In genomic region chr1:164982545-164982944, GRCh38 we compare ENCODE assay signal across 17 cellular contexts.
"Had no signal": no experiment of that assay in that cellular context is flagged by ENCODE, and none has a peak within 500 bp of the region (broad histone marks: within the 10 kb centered on the region; RNA-seq: fewer than 3 reads in every experiment).

No MANE protein-coding gene starts in this region.

- H3K4me1 Mint-ChIP-seq: memory B cell had no signal

- H3K27me3 Mint-ChIP-seq: natural killer cell treated with Interleukin-12 subunit alpha and Interleukin-12 subunit beta and Interleukin-15 and Interleukin-18, amount 100 ng/mL, for 72 hours had no signal

- H3K4me3 ChIP-seq: ascending aorta, gastroesophageal sphincter, left ventricle myocardium inferior, prostate gland, upper lobe of left lung had no signal

- H3K9me3 ChIP-seq: ascending aorta, gastroesophageal sphincter, left ventricle myocardium inferior, prostate gland, upper lobe of left lung had no signal

- DNase-seq: activated CD4-positive, CD25-positive, alpha-beta regulatory T cell treated with anti-CD3 and anti-CD28 coated beads, Interleukin-2, amount 50 U/mL, for 72 hours; activated naive CD4-positive, alpha-beta T cell treated with anti-CD3 and anti-CD28 coated beads for 36 hours; activated T-cell treated with anti-CD3 and anti-CD28 coated beads for 4 hours; erythroblast; left ventricle myocardium inferior; right cardiac atrium; small intestine; stimulated activated CD4-positive, alpha-beta T cell treated with anti-CD3 and anti-CD28 coated beads, Interleukin-4, amount 100 ng/mL, for 4 hours; stimulated activated CD8-positive, alpha-beta memory T cell treated with anti-CD3 and anti-CD28 coated beads, Interleukin-4, amount 100 ng/mL, for 48 hours; stimulated activated naive CD4-positive, alpha-beta T cell treated with Interleukin-2 at 50 U/mL for 16 hours; T-helper 9 cell had no signal

- H3K9me3 Mint-ChIP-seq: activated naive CD4-positive, alpha-beta T cell treated with anti-CD3 and anti-CD28 coated beads for 36 hours; memory B cell; natural killer cell treated with Interleukin-12 subunit alpha and Interleukin-12 subunit beta and Interleukin-15 and Interleukin-18, amount 100 ng/mL, for 72 hours had no signal

- H3K4me1 ChIP-seq: ascending aorta, left ventricle myocardium inferior, prostate gland, upper lobe of left lung had no signal

- H3K27ac ChIP-seq: ascending aorta, gastroesophageal sphincter, left ventricle myocardium inferior, prostate gland, upper lobe of left lung had no signal

- ATAC-seq: gastroesophageal sphincter, right cardiac atrium had no signal

- H3K36me3 Mint-ChIP-seq: memory B cell; natural killer cell treated with Interleukin-12 subunit alpha and Interleukin-12 subunit beta and Interleukin-15 and Interleukin-18, amount 100 ng/mL, for 72 hours had no signal

- H3K27ac Mint-ChIP-seq: activated naive CD4-positive, alpha-beta T cell treated with anti-CD3 and anti-CD28 coated beads for 36 hours; memory B cell; natural killer cell treated with Interleukin-12 subunit alpha and Interleukin-12 subunit beta and Interleukin-15 and Interleukin-18, amount 100 ng/mL, for 72 hours had no signal

- H3K4me3 Mint-ChIP-seq: activated naive CD4-positive, alpha-beta T cell treated with anti-CD3 and anti-CD28 coated beads for 36 hours; memory B cell; natural killer cell treated with Interleukin-12 subunit alpha and Interleukin-12 subunit beta and Interleukin-15 and Interleukin-18, amount 100 ng/mL, for 72 hours had no signal

- H3K36me3 ChIP-seq: ascending aorta, gastroesophageal sphincter, left ventricle myocardium inferior, prostate gland, upper lobe of left lung had no signal

- H3K27me3 ChIP-seq: ascending aorta, gastroesophageal sphincter, upper lobe of left lung had no signal
